ENCODE assay signal across 24 cellular contexts in the genomic region with DNA sequence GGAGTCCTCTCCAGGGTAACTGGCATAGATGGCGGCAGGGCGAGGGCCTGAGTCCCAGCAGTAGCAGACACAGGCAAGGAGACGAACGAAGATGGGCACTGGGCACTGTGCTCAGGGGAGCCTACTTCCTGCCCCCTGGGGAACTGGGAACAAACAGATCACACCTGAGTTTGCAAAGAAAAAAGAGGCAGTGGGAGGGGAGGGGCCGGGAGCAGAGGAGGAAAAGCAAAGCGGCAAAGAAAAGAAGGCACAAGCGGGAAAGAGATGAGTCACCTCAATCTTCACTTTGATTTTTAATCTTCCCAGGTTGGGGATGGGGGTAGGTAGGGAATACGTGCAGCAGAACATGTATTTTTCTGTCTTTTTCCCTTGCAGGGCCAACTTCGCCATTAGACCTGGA.
"Had no signal": no experiment of that assay in that cellular context is flagged by ENCODE, and none has a peak within 500 bp of the region (broad histone marks: within the 10 kb centered on the region; RNA-seq: fewer than 3 reads in every experiment).

No MANE protein-coding gene starts in this region.

- H3K36me3 ChIP-seq: left ventricle myocardium inferior, pancreas, prostate gland, sigmoid colon, thoracic aorta, vagina, WERI-Rb-1 had no signal

- FAIRE-seq: pancreas, small intestine had no signal

- ATAC-seq: activated CD8-positive, alpha-beta T cell treated with anti-CD3 and anti-CD28 coated beads for 36 hours; activated naive CD8-positive, alpha-beta T cell treated with anti-CD3 and anti-CD28 coated beads, Interleukin-2, amount 50 U/mL, for 24 hours; activated T-cell treated with anti-CD3 and anti-CD28 coated beads, Interleukin-2, amount 50 U/mL, for 4 hours; activated T-helper 17 cell treated with anti-CD3 and anti-CD28 coated beads, Interleukin-2, amount 50 U/mL, for 72 hours; esophagus mucosa; pancreas; stimulated activated effector memory CD8-positive, alpha-beta T cell treated with anti-CD3 and anti-CD28 coated beads, Interleukin-12 subunit alpha, Interleukin-12 subunit beta, amount 100 ng/mL, for 72 hours had no signal

- H3K9me3 ChIP-seq: left ventricle myocardium inferior, pancreas, prostate gland, sigmoid colon, thoracic aorta, vagina had no signal

- DNase-seq: activated CD4-positive, alpha-beta T cell treated with anti-CD3 and anti-CD28 coated beads, Interleukin-2, amount 10 ng/mL, durations not matched to agents 7 days and 5 days; activated CD4-positive, CD25-positive, alpha-beta regulatory T cell treated with anti-CD3 and anti-CD28 coated beads, Interleukin-2, amount 50 U/mL, for 72 hours; activated CD8-positive, alpha-beta T cell treated with anti-CD3 and anti-CD28 coated beads for 36 hours; activated gamma-delta T cell treated with Interleukin-2 at 50 U/mL for 16 hours; activated naive CD8-positive, alpha-beta T cell treated with anti-CD3 and anti-CD28 coated beads, Interleukin-2, amount 50 U/mL, for 24 hours; activated T-cell treated with anti-CD3 and anti-CD28 coated beads, Interleukin-2, amount 50 U/mL, for 4 hours; amygdala; central memory CD4-positive, alpha-beta T cell; islet precursor cell; left ventricle myocardium inferior; naive B cell; nephron progenitor cell; pancreas; sigmoid colon; small intestine; stimulated activated CD4-positive, alpha-beta T cell treated with anti-CD3 and anti-CD28 coated beads, Interleukin-4, amount 100 ng/mL, for 24 hours; T-helper 9 cell had no signal

- H3K27me3 ChIP-seq: pancreas, sigmoid colon, vagina had no signal

- H3K27ac ChIP-seq: pancreas, prostate gland, sigmoid colon, thoracic aorta, vagina, WERI-Rb-1 had no signal

- H3K4me3 ChIP-seq: left ventricle myocardium inferior, pancreas, prostate gland, sigmoid colon, thoracic aorta, vagina had no signal

- H3K4me1 ChIP-seq: pancreas, prostate gland, sigmoid colon, vagina had no signal
